Comparison of ENCODE assay signal across 8 cellular contexts in genomic region chr9:18255158-18255629, GRCh38.
DNase-seq lines count a peak whose midpoint lies in the region; ATAC-seq, FAIRE-seq and TF ChIP-seq lines count a peak whose summit lies in the region.

No MANE protein-coding gene starts in this region.

- no peaks in the 10 kb centered on the region for H3K4me1 Mint-ChIP-seq in immature natural killer cell

- no peak overlapping the region for H3K4me3 Mint-ChIP-seq in immature natural killer cell

- no peak overlapping the region for H3K27ac ChIP-seq in brain microvascular endothelial cell

- no peaks in the 10 kb centered on the region for H3K27me3 ChIP-seq in brain microvascular endothelial cell (replicated peaks)

- in situ Hi-C loops in brain microvascular endothelial cell (cut with HindIII; ENCODE audit: low pct_ligation_motif_present, low sequenced_read_pairs): loop anchor here (25.0 kb wide), 2 partner anchors 182 to 782 kb away; partner anchors contain the start of genes RRAGA and SAXO1

- peak; percentile 89 for FAIRE-seq in A204.1 (lab: Jason Lieb, UNC)

- no peaks in the 10 kb centered on the region for H3K9me3 Mint-ChIP-seq in immature natural killer cell

- no peak overlapping the region for H3K27ac Mint-ChIP-seq in immature natural killer cell

- no peak overlapping the region for H3K4me3 ChIP-seq in brain microvascular endothelial cell (ENCODE audit: low read depth, low read length)

- peak; percentile 78 to 84 for DNase-seq in NCI-H1930 (lab: John Stamatoyannopoulos, UW)
- peak; percentile 57 for DNase-seq in UCSD-AML1 (lab: John Stamatoyannopoulos, UW; ENCODE audit: unreplicated experiment)
- peak; percentile 70 for DNase-seq in brain microvascular endothelial cell
- DNase-seq in immature natural killer cell: peak; percentile 37 to 51 (median 48)
- peak; percentile 34 to 57 (median 53) for DNase-seq in stimulated activated CD4-positive, alpha-beta T cell treated with anti-CD3 and anti-CD28 coated beads, Interleukin-12 subunit alpha, Interleukin-12 subunit beta, amount 100 ng/mL, for 48 hours (ENCODE audit: low read depth in 2 of 3, low spot score in 1 of 3)

- ATAC-seq in GM18508 (IDR thresholded peaks at IDR 0.05; ENCODE audit: insufficient read depth, unreplicated experiment) (peak; percentile 93), HG02970 (IDR thresholded peaks at IDR 0.05; ENCODE audit: low FRiP score, unreplicated experiment) (peak; percentile 88)

- no peaks in the 10 kb centered on the region for H3K36me3 ChIP-seq in brain microvascular endothelial cell (replicated peaks)

- peak; percentile 92 for TF ChIP-seq CTCF in brain microvascular endothelial cell (IDR thresholded peaks at IDR 0.05; ENCODE audit: low read depth, low read length, missing control alignments)

- peaks cover 0 to 2% (median 0%) of the 10 kb centered on the region in 3 donors for H3K27me3 Mint-ChIP-seq in immature natural killer cell (ENCODE audit: low read depth in 3 of 3)

- no peaks in the 10 kb centered on the region for H3K36me3 Mint-ChIP-seq in immature natural killer cell
